ENCODE assay signal across 22 cellular contexts in the genomic region with DNA sequence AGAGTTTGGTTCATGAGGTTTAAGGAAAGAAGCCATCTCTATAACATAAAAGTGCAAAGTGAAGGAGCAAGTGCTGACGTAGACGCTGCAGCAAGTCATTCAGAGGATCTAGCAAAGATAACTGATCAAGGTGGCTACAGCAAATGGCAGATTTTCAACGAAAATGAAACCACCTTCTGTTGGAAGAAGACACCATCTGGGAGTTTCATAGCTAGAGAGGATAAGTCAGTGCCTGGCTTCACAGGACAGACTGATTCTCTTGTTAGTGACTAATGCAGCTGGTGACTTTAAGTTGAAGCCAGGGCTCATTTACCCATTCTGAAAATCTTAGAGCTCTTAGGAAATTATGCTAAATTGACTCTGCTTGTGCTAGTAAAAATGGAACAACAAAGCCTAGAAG. TPM values are rescaled to one million over a fixed set of nuclear protein-coding genes. Genes with fewer than 3 reads are reported as not detected.
A peak's percentile ranks its signal among the peaks of the same experiment; 100 is the strongest.
DNase-seq lines count a peak whose midpoint lies in the region; ATAC-seq, FAIRE-seq and TF ChIP-seq lines count a peak whose summit lies in the region.
"Had no signal": no experiment of that assay in that cellular context is flagged by ENCODE, and none has a peak within 500 bp of the region (broad histone marks: within the 10 kb centered on the region; RNA-seq: fewer than 3 reads in every experiment).

No MANE protein-coding gene starts in this region.

- H3K27me3 ChIP-seq in H1 (replicated peaks in 1 of 4; ENCODE audit: control insufficient read depth in 3 of 4, extremely low read depth in 1 of 4, insufficient read depth in 3 of 4, low read length in 3 of 4): no peaks in the 10 kb centered on the region

- peaks cover 10% of the 10 kb centered on the region for H3K27me3 Mint-ChIP-seq in activated CD4-positive, alpha-beta memory T cell treated with anti-CD3 and anti-CD28 coated beads for 36 hours
- H3K27me3 Mint-ChIP-seq in activated CD4-positive, alpha-beta memory T cell treated with anti-CD3 and anti-CD28 coated beads, Interleukin-2, amount 10 ng/mL, durations not matched to agents 7 days and 5 days: peaks cover 16% of the 10 kb centered on the region
- no peaks in the 10 kb centered on the region for H3K27me3 Mint-ChIP-seq in type B pancreatic cell

- no peak overlapping the region for H4K5ac ChIP-seq in H1 (ENCODE audit: insufficient read length, low read depth, low read length)

- TF ChIP-seq POLR2A in H1 (IDR thresholded peaks at IDR 0.05; ENCODE audit: control extremely low read depth in 1 of 2, low read depth in 2 of 2, low read length in 2 of 2): no peak

- H3K9me3 Mint-ChIP-seq in activated CD4-positive, alpha-beta memory T cell treated with anti-CD3 and anti-CD28 coated beads for 36 hours: peaks cover 4% of the 10 kb centered on the region
- peaks cover 9% of the 10 kb centered on the region for H3K9me3 Mint-ChIP-seq in activated CD4-positive, alpha-beta memory T cell treated with anti-CD3 and anti-CD28 coated beads, Interleukin-2, amount 10 ng/mL, durations not matched to agents 7 days and 5 days
- H3K9me3 Mint-ChIP-seq in type B pancreatic cell: peaks cover 4% of the 10 kb centered on the region

- TF ChIP-seq EP300 in H1 (IDR thresholded peaks at IDR 0.05; ENCODE audit: borderline replicate concordance in 1 of 2, low read depth in 2 of 2, low read length in 2 of 2): no peak

- no peak overlapping the region for H2BK12ac ChIP-seq in H1 (ENCODE audit: low read depth, low read length)

- H3K18ac ChIP-seq in H1 (ENCODE audit: extremely low read depth, low read length): no peak overlapping the region

- H3K4me1 Mint-ChIP-seq in activated CD4-positive, alpha-beta memory T cell treated with anti-CD3 and anti-CD28 coated beads for 36 hours (ENCODE audit: low read depth): peaks cover 9% of the 10 kb centered on the region
- H3K4me1 Mint-ChIP-seq in activated CD4-positive, alpha-beta memory T cell treated with anti-CD3 and anti-CD28 coated beads, Interleukin-2, amount 10 ng/mL, durations not matched to agents 7 days and 5 days: peaks cover 7% of the 10 kb centered on the region
- H3K4me1 Mint-ChIP-seq in type B pancreatic cell (ENCODE audit: unreplicated experiment): no peaks in the 10 kb centered on the region
- H3K4me1 Mint-ChIP-seq: CD8-positive, alpha-beta memory T cell had no signal

- no peak for FAIRE-seq in H1 (lab: Jason Lieb, UNC)
- FAIRE-seq: GM12891 had no signal

- H3K27ac Mint-ChIP-seq in activated CD4-positive, alpha-beta memory T cell treated with anti-CD3 and anti-CD28 coated beads for 36 hours: peak overlapping the region; percentile 30
- H3K27ac Mint-ChIP-seq in activated CD4-positive, alpha-beta memory T cell treated with anti-CD3 and anti-CD28 coated beads, Interleukin-2, amount 10 ng/mL, durations not matched to agents 7 days and 5 days: no peak overlapping the region
- no peak overlapping the region for H3K27ac Mint-ChIP-seq in type B pancreatic cell
- H3K27ac Mint-ChIP-seq: CD8-positive, alpha-beta memory T cell had no signal

- no peak overlapping the region for H2BK20ac ChIP-seq in H1 (ENCODE audit: low read length)

- no peak overlapping the region for H4K91ac ChIP-seq in H1 (replicated peaks; ENCODE audit: insufficient read length, low read length)

- no peak overlapping the region for H2BK5ac ChIP-seq in H1 (ENCODE audit: low read depth, low read length)

- H2AFZ ChIP-seq in H1 (ENCODE audit: low read length): 0 out of 2 replicates have a peak overlapping the region, but pooled peaks have one; percentile 68
- H2AFZ ChIP-seq: parathyroid adenoma had no signal

- TF ChIP-seq CTCF in H1 (IDR thresholded peaks at IDR 0.05; ENCODE audit: control extremely low read depth in 1 of 3, insufficient read depth in 1 of 3, low read depth in 1 of 3, low read length in 3 of 3) (no peak), type B pancreatic cell (conservative IDR thresholded peaks at IDR 0.05) (no peak)

- no peaks in the 10 kb centered on the region for H4K20me1 ChIP-seq in H1 (replicated peaks in 1 of 2; ENCODE audit: control insufficient read depth in 1 of 2, insufficient read depth in 2 of 2, low read length in 2 of 2)

- H3K14ac ChIP-seq in H1 (ENCODE audit: insufficient read length): no peak overlapping the region

- intact Hi-C loops in activated CD4-positive, alpha-beta memory T cell treated with anti-CD3 and anti-CD28 coated beads for 36 hours (cut with micrococcal nuclease): loop anchor here (1.0 kb wide), 1 partner anchor 47 kb away; no protein-coding TSS in a partner anchor

- no peak for TF ChIP-seq RAD21 in H1 (IDR thresholded peaks at IDR 0.05 in 1 of 2, conservative IDR thresholded peaks at IDR 0.05 in 1 of 2; ENCODE audit: low read depth in 2 of 2, low read length in 2 of 2)

- H3K4ac ChIP-seq in H1 (replicated peaks; ENCODE audit: insufficient read length, low read depth, low read length): no peak overlapping the region

- H4K8ac ChIP-seq in H1 (ENCODE audit: extremely low read depth, insufficient read depth, low read length): no peak overlapping the region

- no peak overlapping the region for H3K4me2 ChIP-seq in H1 (ENCODE audit: insufficient read depth in 1 of 2, low read depth in 2 of 2, low read length in 2 of 2)

- no peaks in the 10 kb centered on the region for H3K79me2 ChIP-seq in H1 (ENCODE audit: control insufficient read depth in 1 of 2, insufficient read depth in 2 of 2, low read length in 2 of 2)
- H3K79me2 ChIP-seq: parathyroid adenoma had no signal

- H3K23me2 ChIP-seq in H1 (ENCODE audit: low read depth, low read length): no peaks in the 10 kb centered on the region

- no peak overlapping the region for H2BK120ac ChIP-seq in H1 (replicated peaks; ENCODE audit: low read depth, low read length)

- H3K36me3 Mint-ChIP-seq in activated CD4-positive, alpha-beta memory T cell treated with anti-CD3 and anti-CD28 coated beads for 36 hours: no peaks in the 10 kb centered on the region
- no peaks in the 10 kb centered on the region for H3K36me3 Mint-ChIP-seq in activated CD4-positive, alpha-beta memory T cell treated with anti-CD3 and anti-CD28 coated beads, Interleukin-2, amount 10 ng/mL, durations not matched to agents 7 days and 5 days (ENCODE audit: low read depth)
- no peaks in the 10 kb centered on the region for H3K36me3 Mint-ChIP-seq in type B pancreatic cell

- no peaks in the 10 kb centered on the region for H3K79me1 ChIP-seq in H1 (ENCODE audit: low read depth, low read length)

- H3K9me3 ChIP-seq in H1 (ENCODE audit: insufficient read depth in 2 of 2, low read depth in 1 of 2, low read length in 1 of 2): no peaks in the 10 kb centered on the region

- no peak overlapping the region for H3K4me3 Mint-ChIP-seq in activated CD4-positive, alpha-beta memory T cell treated with anti-CD3 and anti-CD28 coated beads for 36 hours
- H3K4me3 Mint-ChIP-seq in activated CD4-positive, alpha-beta memory T cell treated with anti-CD3 and anti-CD28 coated beads, Interleukin-2, amount 10 ng/mL, durations not matched to agents 7 days and 5 days: no peak overlapping the region
- H3K4me3 Mint-ChIP-seq in type B pancreatic cell: no peak overlapping the region
- H3K4me3 Mint-ChIP-seq: CD8-positive, alpha-beta memory T cell had no signal

- DNase-seq in activated CD4-positive, alpha-beta memory T cell treated with anti-CD3 and anti-CD28 coated beads for 36 hours: no peak
- DNase-seq in activated CD4-positive, alpha-beta memory T cell treated with anti-CD3 and anti-CD28 coated beads, Interleukin-2, amount 10 ng/mL, durations not matched to agents 7 days and 5 days: no peak
- no peak for DNase-seq in H1 (ENCODE audit: low read depth in 1 of 2, low spot score in 2 of 2)
- DNase-seq in Ammon's horn (ENCODE audit: low spot score): no peak
- DNase-seq in type B pancreatic cell (ENCODE audit: extremely low spot score, unreplicated experiment): no peak
- DNase-seq: activated CD4-positive, alpha-beta T cell treated with anti-CD3 and anti-CD28 coated beads, Interleukin-2, amount 50 U/mL, for 4 hours; CD8-positive, alpha-beta memory T cell; EL; NCI-H1930; NCI-H526 treated with DMSO at 0.1 percent for 48 hours; PC-3; T1000; trophoblast cell had no signal

- H3K4me1 ChIP-seq in H1 (replicated peaks in 1 of 4; ENCODE audit: control insufficient read depth in 3 of 4, insufficient read depth in 4 of 4, low read length in 3 of 4): peaks cover 0 to 2% (median 0%) of the 10 kb centered on the region in 4 experiments; a peak in 1 of 7 replicates
- H3K4me1 ChIP-seq: parathyroid adenoma had no signal

- H2AK5ac ChIP-seq in H1 (ENCODE audit: low read depth, low read length): no peak overlapping the region

- POLR2A ChIA-PET in activated CD4-positive, alpha-beta memory T cell treated with anti-CD3 and anti-CD28 coated beads for 36 hours (lab: Charles Lee): interaction anchor here (1.0 kb wide), 1 partner anchor 47 kb away, joined by 3 read pairs; no protein-coding TSS in a partner anchor
- POLR2A ChIA-PET in activated CD4-positive, alpha-beta memory T cell treated with anti-CD3 and anti-CD28 coated beads, Interleukin-2, amount 10 ng/mL, durations not matched to agents 7 days and 5 days (lab: Charles Lee): interaction anchor here (0.7 to 0.8 kb wide), 2 partner anchors 43 to 462 kb away, joined by 3 to 4 read pairs; no protein-coding TSS in a partner anchor
- POLR2A ChIA-PET in H1 (lab: Charles Lee; ENCODE audit: partially characterized antibody): no interaction called here

- H3K23ac ChIP-seq in H1 (ENCODE audit: insufficient read length): no peak overlapping the region

- no peak overlapping the region for H3K4me3 ChIP-seq in H1 (ENCODE audit: extremely low read depth in 1 of 4, insufficient read depth in 2 of 4, low read depth in 3 of 4, low read length in 4 of 4)
- H3K4me3 ChIP-seq: coronary artery, skin epidermis had no signal

- H2BK15ac ChIP-seq in H1 (ENCODE audit: low read length): no peak overlapping the region

- ATAC-seq in GM19452 (IDR thresholded peaks at IDR 0.05; ENCODE audit: unreplicated experiment): peak; percentile 56
- ATAC-seq in HG03103 (IDR thresholded peaks at IDR 0.05; ENCODE audit: low read depth, unreplicated experiment): peak; percentile 56
- no peak for ATAC-seq in GM21447 (IDR thresholded peaks at IDR 0.05; ENCODE audit: unreplicated experiment)
- ATAC-seq: HCT116, PC-3 had no signal

- H3K36me3 ChIP-seq in H1 (ENCODE audit: control insufficient read depth in 2 of 4, insufficient read depth in 4 of 4, low read length in 3 of 4): no peaks in the 10 kb centered on the region

- H3K9ac ChIP-seq in H1 (replicated peaks in 1 of 4; ENCODE audit: extremely low read depth in 1 of 4, low read depth in 3 of 4, low read length in 3 of 4): no peak overlapping the region
- H3K9ac ChIP-seq: parathyroid adenoma had no signal

- H3K56ac ChIP-seq in H1 (replicated peaks; ENCODE audit: insufficient read length, low read depth, low read length): no peak overlapping the region

- H3K27ac ChIP-seq in H1 (ENCODE audit: low read depth, low read length): no peak overlapping the region
- H3K27ac ChIP-seq: coronary artery, parathyroid adenoma, skin epidermis had no signal

- 69% methylated on average over 3 of the region's 3 CpGs; no CpG with 5 or more reads in 1 of the 2 experiments for WGBS in H1 (ENCODE audit: extremely low coverage in 1 of 2, insufficient coverage in 1 of 2, insufficient read length in 1 of 2, insufficient replicate concordance in 2 of 2, low coverage in 1 of 2, low lambda C conversion rate in 2 of 2, missing lambda C conversion rate in 1 of 2), 2 experiments

- CTCF ChIA-PET in activated CD4-positive, alpha-beta memory T cell treated with anti-CD3 and anti-CD28 coated beads for 36 hours (lab: Charles Lee): interaction anchor here (1.3 kb wide), 1 partner anchor 59 kb away, joined by 3 read pairs; no protein-coding TSS in a partner anchor
- CTCF ChIA-PET in activated CD4-positive, alpha-beta memory T cell treated with anti-CD3 and anti-CD28 coated beads, Interleukin-2, amount 10 ng/mL, durations not matched to agents 7 days and 5 days (lab: Charles Lee): interaction anchor here (1.1 to 1.7 kb wide), 4 partner anchors 45 to 89 kb away, joined by 3 to 9 read pairs (median 5); no protein-coding TSS in a partner anchor
- CTCF ChIA-PET in H1 (lab: Charles Lee; ENCODE audit: partially characterized antibody): interaction anchor here (0.6 to 0.7 kb wide), 3 partner anchors 55 to 1080 kb away, joined by 4 to 6 read pairs (median 5); no protein-coding TSS in a partner anchor

RNA-seq across cellular contexts. Expression of gene MAEL, which starts 10.4 kb away (rescaled TPM):
- under 1 TPM in 1 of 2 experiments, not detected in 1; 0.19 TPM for total RNA-seq in activated CD4-positive, alpha-beta memory T cell treated with anti-CD3 and anti-CD28 coated beads for 36 hours
- under 1 TPM; 0.40 to 0.45 TPM for total RNA-seq in activated CD4-positive, alpha-beta memory T cell treated with anti-CD3 and anti-CD28 coated beads, Interleukin-2, amount 10 ng/mL, durations not matched to agents 7 days and 5 days
- not detected in 2 replicates for total RNA-seq in H1 (2021; fragmentation: NEBNext Ultra II Directional; extraction: Animal tissue kit (Norgen Biotek cat#: 25700))
- polyA plus RNA-seq in H1 (2011; rRNA removed): 0.03 TPM in 1 of 2 replicates, not detected in the other
- 0.04 TPM for polyA plus RNA-seq in H1 (2011; cell fraction: cytosol; rRNA removed)
- polyA plus RNA-seq in H1 (2011; cell fraction: nucleus; rRNA removed): 0.16 TPM
- polyA plus RNA-seq in H1 (2012, experiment 1 of 2): 0.09 TPM in 1 of 4 replicates, not detected in the others
- polyA plus RNA-seq in H1 (2012, experiment 2 of 2): not detected
- polyA plus RNA-seq in H1 (2013, experiment 1 of 2): 0.12 TPM
- 0.17 TPM for polyA plus RNA-seq in H1 (2013, experiment 2 of 2)
- polyA minus RNA-seq in H1 (2011; rRNA and poly(A)+ RNA removed): not detected in 2 replicates
- polyA minus RNA-seq in H1 (2011; cell fraction: cytosol; rRNA and poly(A)+ RNA removed): not detected
- not detected for polyA minus RNA-seq in H1 (2011; cell fraction: nucleus; rRNA and poly(A)+ RNA removed)
- total RNA-seq in type B pancreatic cell (ENCODE audit: low replicate concordance): 0.41 TPM in 1 of 2 replicates, not detected in the other
- total RNA-seq: CD8-positive, alpha-beta memory T cell; PC-3; SK-MEL-5 had no signal
- polyA plus RNA-seq: CD8-positive, alpha-beta memory T cell had no signal

RNA-seq across cellular contexts. Expression of gene ILDR2, which starts 24.2 kb away (rescaled TPM):
- 10 to 100 TPM; 12.5 to 13.0 TPM for total RNA-seq in activated CD4-positive, alpha-beta memory T cell treated with anti-CD3 and anti-CD28 coated beads for 36 hours
- total RNA-seq in activated CD4-positive, alpha-beta memory T cell treated with anti-CD3 and anti-CD28 coated beads, Interleukin-2, amount 10 ng/mL, durations not matched to agents 7 days and 5 days: 1 to 10 TPM; 9.3 to 9.8 TPM
- total RNA-seq in H1 (2021; fragmentation: NEBNext Ultra II Directional; extraction: Animal tissue kit (Norgen Biotek cat#: 25700)): 0.86 and 1.5 TPM in 2 replicates
- polyA plus RNA-seq in H1 (2011; rRNA removed): 0.55 and 0.85 TPM in 2 replicates
- polyA plus RNA-seq in H1 (2011; cell fraction: cytosol; rRNA removed): 0.79 TPM
- 1.1 TPM for polyA plus RNA-seq in H1 (2011; cell fraction: nucleus; rRNA removed)
- polyA plus RNA-seq in H1 (2012, experiment 1 of 2): 0.46 to 1.4 TPM (median 0.49 TPM) in 4 replicates
- 0.05 TPM for polyA plus RNA-seq in H1 (2012, experiment 2 of 2)
- polyA plus RNA-seq in H1 (2013, experiment 1 of 2): 0.57 TPM
- 0.40 TPM for polyA plus RNA-seq in H1 (2013, experiment 2 of 2)
- polyA minus RNA-seq in H1 (2011; rRNA and poly(A)+ RNA removed): 2.4 and 3.9 TPM in 2 replicates
- 0.29 TPM for polyA minus RNA-seq in H1 (2011; cell fraction: cytosol; rRNA and poly(A)+ RNA removed)
- 3.4 TPM for polyA minus RNA-seq in H1 (2011; cell fraction: nucleus; rRNA and poly(A)+ RNA removed)
- 0.24 and 48.7 TPM in 2 replicates for total RNA-seq in type B pancreatic cell (ENCODE audit: low replicate concordance)
- total RNA-seq: PC-3 had no signal
- polyA plus RNA-seq: CD8-positive, alpha-beta memory T cell had no signal
